Comparison of ENCODE assay signal across 1 cellular context in genomic region chr2:147937744-147938349, GRCh38.
TF ChIP-seq lines count a peak whose summit lies in the region.

No MANE protein-coding gene starts in this region.

TF ChIP-seq in HepG2, 621 proteins besides CTCF, POLR2A, EP300 and RAD21 (continued from another document):
- TF ChIP-seq CBX2 (IDR thresholded peaks at IDR 0.05; ENCODE audit: low read depth, low read length): no peak
- no peak for TF ChIP-seq CBX2 (CRISPR knock-in tag; IDR thresholded peaks at IDR 0.05; ENCODE audit: low read depth)
- TF ChIP-seq GTF2F1 (IDR thresholded peaks at IDR 0.05; ENCODE audit: low read length): no peak
- no peak for TF ChIP-seq ZXDC (CRISPR knock-in tag; IDR thresholded peaks at IDR 0.05)
- no peak for TF ChIP-seq SNAI1 (CRISPR knock-in tag; IDR thresholded peaks at IDR 0.05; ENCODE audit: borderline replicate concordance)
- TF ChIP-seq ZNF772 (CRISPR knock-in tag; IDR thresholded peaks at IDR 0.05): no peak
- no peak for TF ChIP-seq ZIK1 (CRISPR knock-in tag; IDR thresholded peaks at IDR 0.05; ENCODE audit: borderline replicate concordance, low read depth)
- no peak for TF ChIP-seq ZNF260 (CRISPR knock-in tag; IDR thresholded peaks at IDR 0.05; ENCODE audit: borderline replicate concordance, low read depth)
- TF ChIP-seq SMAD3 (CRISPR knock-in tag; IDR thresholded peaks at IDR 0.05): no peak
- TF ChIP-seq FOSL1 (CRISPR knock-in tag; IDR thresholded peaks at IDR 0.05; ENCODE audit: borderline replicate concordance): no peak
- no peak for TF ChIP-seq ZNF598 (CRISPR knock-in tag; IDR thresholded peaks at IDR 0.05; ENCODE audit: borderline replicate concordance)
- 0 out of 2 replicates have a peak, but pooled peaks have one; percentile 10 for TF ChIP-seq DRAP1 (CRISPR knock-in tag; IDR thresholded peaks at IDR 0.05)
- no peak for TF ChIP-seq ZSCAN30 (CRISPR knock-in tag; IDR thresholded peaks at IDR 0.05)
- TF ChIP-seq BCL3 (CRISPR knock-in tag; IDR thresholded peaks at IDR 0.05): no peak
